In the genomic region with DNA sequence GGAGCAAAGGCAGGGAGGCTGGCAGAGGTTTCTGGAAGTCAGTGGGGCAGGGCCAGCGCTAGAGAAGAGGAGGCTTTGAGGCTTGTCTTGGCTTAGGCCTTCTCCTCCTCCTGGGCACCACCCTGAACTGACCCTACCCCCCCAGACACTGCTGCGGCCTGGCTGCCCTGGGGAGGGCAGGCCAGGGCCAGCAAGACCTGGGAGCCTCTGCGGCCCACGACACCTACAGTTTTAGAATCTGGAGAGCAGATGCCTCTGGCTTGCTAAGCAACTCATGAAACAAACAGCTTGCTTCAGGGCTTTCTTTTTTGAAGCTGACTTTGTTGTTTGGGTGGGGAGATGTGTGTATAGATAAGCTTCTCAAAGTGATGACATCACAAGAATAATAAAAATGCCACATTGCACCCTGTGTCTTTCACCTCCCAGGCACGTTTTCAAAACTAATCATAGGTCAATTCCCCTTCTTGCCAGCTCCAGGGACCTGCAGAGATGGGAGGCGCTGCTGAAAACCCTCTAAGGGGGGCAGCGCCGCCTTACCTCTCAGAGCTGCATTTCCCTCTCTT, we compare ENCODE assay signal across 9 cellular contexts. TPM values are rescaled to one million over a fixed set of nuclear protein-coding genes. Genes with fewer than 3 reads are reported as not detected.
DNase-seq lines count a peak whose midpoint lies in the region; ATAC-seq and TF ChIP-seq lines count a peak whose summit lies in the region.
"Had no signal": no experiment of that assay in that cellular context is flagged by ENCODE, and none has a peak within 500 bp of the region (broad histone marks: within the 10 kb centered on the region; RNA-seq: fewer than 3 reads in every experiment).

No MANE protein-coding gene starts in this region.

- peaks cover 14% of the 10 kb centered on the region for H3K27me3 Mint-ChIP-seq in T-helper 2 cell treated with Interferon-gamma antibody and Interleukin-4, amounts not matched to agents 5 μg/mL and 100 μg/mL, for 36 hours (ENCODE audit: low read depth)

- TF ChIP-seq CTCF in cardiac muscle cell (IDR thresholded peaks at IDR 0.05; ENCODE audit: low read depth, low read length) (no peak), tibial artery (IDR thresholded peaks at IDR 0.05) (no peak)

- no peaks in the 10 kb centered on the region for H3K9me3 Mint-ChIP-seq in T-helper 2 cell treated with Interferon-gamma antibody and Interleukin-4, amounts not matched to agents 5 μg/mL and 100 μg/mL, for 36 hours

- H3K4me1 ChIP-seq in cardiac muscle cell (ENCODE audit: low read depth): peaks cover 37% of the 10 kb centered on the region
- peaks cover 0 to 63% (median 48%) of the 10 kb centered on the region in 4 donors for H3K4me1 ChIP-seq in tibial artery

- H3K36me3 ChIP-seq in cardiac muscle cell: no peaks in the 10 kb centered on the region
- H3K36me3 ChIP-seq in tibial artery: no peaks in the 10 kb centered on the region

- H3K4me1 Mint-ChIP-seq in T-helper 2 cell treated with Interferon-gamma antibody and Interleukin-4, amounts not matched to agents 5 μg/mL and 100 μg/mL, for 36 hours (ENCODE audit: low read depth): peaks cover 15% of the 10 kb centered on the region

- H3K27me3 ChIP-seq in cardiac muscle cell: no peaks in the 10 kb centered on the region
- no peaks in the 10 kb centered on the region for H3K27me3 ChIP-seq in tibial artery

- H3K4me3 ChIP-seq in cardiac muscle cell: no peak overlapping the region
- no peak overlapping the region for H3K4me3 ChIP-seq in tibial artery

- H3K27ac ChIP-seq in cardiac muscle cell: peak overlapping the region; percentile 91
- peak overlapping the region; percentile 71 to 82 for H3K27ac ChIP-seq in tibial artery

- ATAC-seq in GM18498 (IDR thresholded peaks at IDR 0.05; ENCODE audit: unreplicated experiment): no peak

- no peaks in the 10 kb centered on the region for H3K36me3 Mint-ChIP-seq in T-helper 2 cell treated with Interferon-gamma antibody and Interleukin-4, amounts not matched to agents 5 μg/mL and 100 μg/mL, for 36 hours (ENCODE audit: low read depth)

- H3K4me3 Mint-ChIP-seq in T-helper 2 cell treated with Interferon-gamma antibody and Interleukin-4, amounts not matched to agents 5 μg/mL and 100 μg/mL, for 36 hours: peak overlapping the region; percentile 51

- H3K9me3 ChIP-seq in cardiac muscle cell (ENCODE audit: low read depth) (no peaks in the 10 kb centered on the region), tibial artery (no peaks in the 10 kb centered on the region)

- peak; percentile 17 for DNase-seq in activated effector memory CD4-positive, alpha-beta T cell treated with Interleukin-2 at 50 U/mL for 16 hours
- DNase-seq in activated effector memory CD4-positive, alpha-beta T cell treated with anti-CD3 and anti-CD28 coated beads, Interleukin-2, amount 50 U/mL, for 16 hours: no peak
- DNase-seq in T-helper 2 cell treated with Interferon-gamma antibody and Interleukin-4, amounts not matched to agents 5 μg/mL and 100 μg/mL, for 36 hours (ENCODE audit: low spot score): no peak
- DNase-seq in cardiac muscle cell (ENCODE audit: low read depth in 1 of 2, low spot score in 1 of 2): no peak
- DNase-seq in tibial artery: no peak
- no peak for DNase-seq in NCI-H446 treated with DMSO at 0.1 percent for 48 hours (lab: John Stamatoyannopoulos, UW)
- no peak for DNase-seq in COLO668 (lab: John Stamatoyannopoulos, UW; ENCODE audit: unreplicated experiment)
- DNase-seq: NCI-H526 treated with DMSO at 0.1 percent for 48 hours had no signal

- intact Hi-C loops in tibial artery (cut with DNase I; ENCODE audit: low total_unique reads): no loop called here

- H3K27ac Mint-ChIP-seq in T-helper 2 cell treated with Interferon-gamma antibody and Interleukin-4, amounts not matched to agents 5 μg/mL and 100 μg/mL, for 36 hours: peak overlapping the region; percentile 90

RNA-seq across cellular contexts. Expression of a gene that starts 46.2 kb away (rescaled TPM):
- 93.1 and 129 TPM in 2 replicates for total RNA-seq in cardiac muscle cell
- polyA plus RNA-seq in cardiac muscle cell: 60.1 and 80.8 TPM in 2 replicates
